Comparison of ENCODE assay signal across 11 cellular contexts in genomic region chr12:75982974-75983660, GRCh38. TPM values are rescaled to one million over a fixed set of nuclear protein-coding genes. Genes with fewer than 3 reads are reported as not detected.
DNase-seq lines count a peak whose midpoint lies in the region; ATAC-seq and TF ChIP-seq lines count a peak whose summit lies in the region.
"Had no signal": no experiment of that assay in that cellular context is flagged by ENCODE, and none has a peak within 500 bp of the region (broad histone marks: within the 10 kb centered on the region; RNA-seq: fewer than 3 reads in every experiment).

No MANE protein-coding gene starts in this region.

- peaks cover 4 to 7% of the 10 kb centered on the region in 2 donors for H3K4me1 ChIP-seq in aorta (ENCODE audit: control insufficient read depth in 1 of 2, insufficient read depth in 2 of 2, low read length in 2 of 2)

- in situ Hi-C loops in brain microvascular endothelial cell (cut with HindIII; ENCODE audit: low pct_ligation_motif_present, low sequenced_read_pairs) = no loop called here

- no peaks in the 10 kb centered on the region for H3K27me3 Mint-ChIP-seq in natural killer cell treated with Interleukin-12 subunit alpha and Interleukin-12 subunit beta and Interleukin-15 and Interleukin-18, amount 100 ng/mL, for 72 hours
- no peaks in the 10 kb centered on the region for H3K27me3 Mint-ChIP-seq in natural killer cell (ENCODE audit: low read depth in 2 of 2)

- WGBS in aorta, 2 donors = 31 to 32% methylated on average over 5 of the region's 5 CpGs

- H3K27me3 ChIP-seq in brain microvascular endothelial cell (replicated peaks) (no peaks in the 10 kb centered on the region), aorta (ENCODE audit: control insufficient read depth in 1 of 2, insufficient read depth in 2 of 2, low read length in 1 of 2) (no peaks in the 10 kb centered on the region)

- H3K9me3 Mint-ChIP-seq in natural killer cell treated with Interleukin-12 subunit alpha and Interleukin-12 subunit beta and Interleukin-15 and Interleukin-18, amount 100 ng/mL, for 72 hours = no peaks in the 10 kb centered on the region
- H3K9me3 Mint-ChIP-seq in natural killer cell = no peaks in the 10 kb centered on the region

- no peaks in the 10 kb centered on the region for H3K9me3 ChIP-seq in aorta (ENCODE audit: control insufficient read depth, low read length)

- peaks cover 2% of the 10 kb centered on the region for H3K36me3 Mint-ChIP-seq in natural killer cell treated with Interleukin-12 subunit alpha and Interleukin-12 subunit beta and Interleukin-15 and Interleukin-18, amount 100 ng/mL, for 72 hours
- no peaks in the 10 kb centered on the region for H3K36me3 Mint-ChIP-seq in natural killer cell

- no peak overlapping the region for H3K4me3 Mint-ChIP-seq in natural killer cell treated with Interleukin-12 subunit alpha and Interleukin-12 subunit beta and Interleukin-15 and Interleukin-18, amount 100 ng/mL, for 72 hours
- H3K4me3 Mint-ChIP-seq in natural killer cell = no peak overlapping the region
- H3K4me3 Mint-ChIP-seq: CD14-positive monocyte had no signal

- H3K27ac Mint-ChIP-seq in natural killer cell treated with Interleukin-12 subunit alpha and Interleukin-12 subunit beta and Interleukin-15 and Interleukin-18, amount 100 ng/mL, for 72 hours = peak overlapping the region; percentile 24 to 91
- H3K27ac Mint-ChIP-seq in natural killer cell = peak overlapping the region in 1 of 2 donors; percentile 71

- H3K4me3 ChIP-seq in brain microvascular endothelial cell (ENCODE audit: low read depth, low read length) = peak overlapping the region; percentile 13
- peak overlapping the region in 1 of 2 donors; percentile 18 for H3K4me3 ChIP-seq in aorta (ENCODE audit: low read length in 2 of 2)

- H3K4me1 Mint-ChIP-seq in natural killer cell treated with Interleukin-12 subunit alpha and Interleukin-12 subunit beta and Interleukin-15 and Interleukin-18, amount 100 ng/mL, for 72 hours (ENCODE audit: low read depth in 2 of 2) = peaks cover 43 to 58% of the 10 kb centered on the region in 2 donors
- H3K4me1 Mint-ChIP-seq in natural killer cell = peaks cover 24 to 33% of the 10 kb centered on the region in 2 donors

- H3K27ac ChIP-seq in brain microvascular endothelial cell = peak overlapping the region; percentile 81
- H3K27ac ChIP-seq in aorta (ENCODE audit: low read depth in 1 of 2, low read length in 2 of 2) = no peak overlapping the region

- TF ChIP-seq CTCF in natural killer cell (IDR thresholded peaks at IDR 0.05) (no peak), brain microvascular endothelial cell (IDR thresholded peaks at IDR 0.05; ENCODE audit: low read depth, low read length, missing control alignments) (no peak), omental fat pad (IDR thresholded peaks at IDR 0.05) (no peak)

- DNase-seq in natural killer cell treated with Interleukin-12 subunit alpha and Interleukin-12 subunit beta and Interleukin-15 and Interleukin-18, amount 100 ng/mL, for 72 hours (ENCODE audit: low spot score) = no peak
- DNase-seq in natural killer cell = no peak
- no peak for DNase-seq in brain microvascular endothelial cell
- no peak for DNase-seq in left lobe of liver (ENCODE audit: low spot score)
- no peak for DNase-seq in aorta
- DNase-seq in NCI-H2029 treated with DMSO at 0.1 percent for 48 hours (lab: John Stamatoyannopoulos, UW) = no peak
- no peak for DNase-seq in omental fat pad (ENCODE audit: low spot score)
- DNase-seq in NCI-H748 (lab: John Stamatoyannopoulos, UW; ENCODE audit: unreplicated experiment) = no peak
- DNase-seq: head of caudate nucleus, NCI-H1436 had no signal

- intact Hi-C loops in natural killer cell (cut with micrococcal nuclease) = no loop called here
- intact Hi-C loops in aorta (cut with DNase I) = no loop called here

- H3K36me3 ChIP-seq in brain microvascular endothelial cell (replicated peaks) (no peaks in the 10 kb centered on the region), aorta (ENCODE audit: control insufficient read depth in 1 of 2, insufficient read depth in 2 of 2, low read length in 1 of 2) (no peaks in the 10 kb centered on the region)

- no peak for ATAC-seq in natural killer cell treated with Interleukin-12 subunit alpha and Interleukin-12 subunit beta and Interleukin-15 and Interleukin-18, amount 100 ng/mL, for 72 hours
- ATAC-seq in natural killer cell = no peak
- ATAC-seq in left lobe of liver = peak; percentile 65
- ATAC-seq in aorta (ENCODE audit: low FRiP score) = peak; percentile 28
- ATAC-seq in omental fat pad (ENCODE audit: low FRiP score) = no peak

RNA-seq across cellular contexts. Expression of gene PHLDA1, which starts 48.5 kb away (rescaled TPM):
- total RNA-seq in natural killer cell treated with Interleukin-12 subunit alpha and Interleukin-12 subunit beta and Interleukin-15 and Interleukin-18, amount 100 ng/mL, for 72 hours = 100 to 1,000 TPM in 1 of 2 donors, 10 to 100 TPM in 1; 62.0 to 153 TPM
- total RNA-seq in natural killer cell (10 to 100 TPM; 11.1 to 24.0 (median 19.1) TPM), left lobe of liver (2.2 TPM), aorta (10 to 100 TPM; 16.6 to 25.9 TPM), omental fat pad (10 to 100 TPM; 14.5 to 56.1 (median 28.5) TPM)
- polyA plus RNA-seq in aorta = 10 to 100 TPM in 1 of 2 donors, 1 to 10 TPM in 1; 9.0 to 26.9 TPM

Comparison
In these comparisons a context has a peak if more than half of its experiments do, and no peak if none do; other contexts are left out.
1. ATAC-seq: peak in left lobe of liver (single experiment) and aorta (single experiment); none in natural killer cell treated with Interleukin-12 subunit alpha and Interleukin-12 subunit beta and Interleukin-15 and Interleukin-18, amount 100 ng/mL, for 72 hours (0 of 2), natural killer cell (0 of 3) and omental fat pad (single experiment).